In the genomic region with DNA sequence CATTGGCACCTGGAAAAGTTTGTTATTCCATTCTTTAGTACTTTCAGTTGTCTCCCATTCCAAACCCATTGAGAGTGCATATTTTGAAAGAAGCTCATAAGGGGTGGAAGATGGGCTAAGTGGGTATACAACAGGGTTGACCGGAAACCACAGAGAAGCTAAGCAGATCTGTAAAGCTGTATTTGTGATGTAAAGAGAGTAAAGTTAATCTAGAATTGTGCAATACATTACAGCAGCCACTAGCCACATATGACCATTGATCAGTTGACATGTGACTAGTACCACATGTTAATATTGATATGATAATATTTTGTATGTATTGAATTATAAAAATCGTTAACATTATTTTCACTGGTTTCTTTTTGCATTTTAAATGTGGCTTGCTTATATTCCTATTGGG, we compare ENCODE assay signal across 1 cellular context.
TF ChIP-seq lines count a peak whose summit lies in the region.

No MANE protein-coding gene starts in this region.

TF ChIP-seq in HepG2, 621 proteins besides CTCF, POLR2A, EP300 and RAD21:
- TF ChIP-seq CEBPB (IDR thresholded peaks at IDR 0.05; ENCODE audit: borderline replicate concordance, low read depth, low read length): peak; percentile 56; the same call in 1 of the 2 replicates
- TF ChIP-seq, protein P1, sequence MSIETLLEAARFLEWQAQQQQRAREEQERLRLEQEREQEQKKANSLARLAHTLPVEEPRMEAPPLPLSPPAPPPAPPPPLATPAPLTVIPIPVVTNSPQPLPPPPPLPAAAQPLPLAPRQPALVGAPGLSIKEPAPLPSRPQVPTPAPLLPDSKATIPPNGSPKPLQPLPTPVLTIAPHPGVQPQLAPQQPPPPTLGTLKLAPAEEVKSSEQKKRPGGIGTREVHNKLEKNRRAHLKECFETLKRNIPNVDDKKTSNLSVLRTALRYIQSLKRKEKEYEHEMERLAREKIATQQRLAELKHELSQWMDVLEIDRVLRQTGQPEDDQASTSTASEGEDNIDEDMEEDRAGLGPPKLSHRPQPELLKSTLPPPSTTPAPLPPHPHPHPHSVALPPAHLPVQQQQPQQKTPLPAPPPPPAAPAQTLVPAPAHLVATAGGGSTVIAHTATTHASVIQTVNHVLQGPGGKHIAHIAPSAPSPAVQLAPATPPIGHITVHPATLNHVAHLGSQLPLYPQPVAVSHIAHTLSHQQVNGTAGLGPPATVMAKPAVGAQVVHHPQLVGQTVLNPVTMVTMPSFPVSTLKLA (IDR thresholded peaks at IDR 0.05): peak; percentile 26; the same call in 1 of the 2 replicates
- TF ChIP-seq, protein P2, sequence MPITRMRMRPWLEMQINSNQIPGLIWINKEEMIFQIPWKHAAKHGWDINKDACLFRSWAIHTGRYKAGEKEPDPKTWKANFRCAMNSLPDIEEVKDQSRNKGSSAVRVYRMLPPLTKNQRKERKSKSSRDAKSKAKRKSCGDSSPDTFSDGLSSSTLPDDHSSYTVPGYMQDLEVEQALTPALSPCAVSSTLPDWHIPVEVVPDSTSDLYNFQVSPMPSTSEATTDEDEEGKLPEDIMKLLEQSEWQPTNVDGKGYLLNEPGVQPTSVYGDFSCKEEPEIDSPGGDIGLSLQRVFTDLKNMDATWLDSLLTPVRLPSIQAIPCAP (CRISPR knock-in tag; IDR thresholded peaks at IDR 0.05; ENCODE audit: low read depth): no peak
